Comparison of ENCODE assay signal across 8 cellular contexts in the genomic region with DNA sequence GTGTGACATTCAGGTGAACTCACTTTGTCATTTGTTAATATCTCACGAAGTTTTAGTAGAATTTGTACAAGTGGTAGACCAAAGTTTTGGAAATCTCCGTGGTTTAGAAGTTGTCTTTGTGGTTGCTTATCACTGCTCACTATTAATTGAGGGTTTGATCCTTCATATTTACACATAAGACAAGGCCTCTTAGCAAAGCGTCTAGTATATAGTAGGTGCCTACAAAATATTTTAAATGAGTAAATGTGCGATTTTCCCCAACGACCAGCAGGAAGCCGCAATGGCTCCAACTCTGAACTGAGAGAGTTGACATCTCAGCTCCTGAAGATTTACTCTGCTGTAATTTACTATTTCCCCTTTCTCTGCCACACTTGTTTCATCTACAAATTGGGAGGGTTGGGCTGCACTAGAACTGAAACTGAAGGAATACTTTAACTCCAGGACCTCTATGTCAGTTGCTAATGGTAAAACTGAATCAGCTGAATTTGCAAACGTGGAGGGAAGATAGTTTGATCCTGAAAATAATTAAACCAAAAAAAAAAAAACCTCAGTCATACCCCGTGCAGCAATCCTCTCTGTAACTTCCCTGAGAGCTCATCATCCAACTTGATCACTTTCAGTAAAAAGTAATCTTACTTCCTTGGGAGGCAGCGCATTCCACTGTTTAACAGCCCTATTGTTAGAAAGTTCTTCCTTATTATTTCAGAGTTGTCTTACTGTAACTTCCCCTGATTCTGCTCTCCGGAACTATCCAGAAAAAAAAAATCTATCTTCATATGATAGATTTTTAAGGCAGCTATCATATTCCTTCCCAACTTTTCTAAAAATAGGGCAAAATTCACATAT. TPM values are rescaled to one million over a fixed set of nuclear protein-coding genes. Genes with fewer than 3 reads are reported as not detected.
A peak's percentile ranks its signal among the peaks of the same experiment; 100 is the strongest.
DNase-seq lines count a peak whose midpoint lies in the region; ATAC-seq, FAIRE-seq and TF ChIP-seq lines count a peak whose summit lies in the region.

No MANE protein-coding gene starts in this region.

- POLR2A ChIA-PET in CD8-positive, alpha-beta memory T cell (lab: Charles Lee): no interaction called here
- POLR2A ChIA-PET in H1 (lab: Charles Lee; ENCODE audit: partially characterized antibody): interaction anchor here (12.5 kb wide), 1 partner anchor 11 kb away, joined by 156 read pairs; the partner anchor contains the start of gene ADM

- H3K4me3 Mint-ChIP-seq in CD8-positive, alpha-beta memory T cell: peak overlapping the region; percentile 79 to 92 (median 83)
- H3K4me3 Mint-ChIP-seq in neural progenitor cell: peak overlapping the region; percentile 93

- peaks cover 0 to 30% of the 10 kb centered on the region in 2 experiments; a peak in 2 of 4 replicates for H3K79me2 ChIP-seq in H1 (ENCODE audit: control insufficient read depth in 1 of 2, insufficient read depth in 2 of 2, low read length in 2 of 2)
- H3K79me2 ChIP-seq in neural progenitor cell (ENCODE audit: low read depth): peaks cover 28% of the 10 kb centered on the region

- H3K9ac ChIP-seq in H1 (replicated peaks in 1 of 4; ENCODE audit: extremely low read depth in 1 of 4, low read depth in 3 of 4, low read length in 3 of 4) (peak overlapping the region in 3 of 4 experiments; percentile 10 to 81 (median 75); a peak in 4 of 7 replicates), neural progenitor cell (no peak overlapping the region)

- H2BK20ac ChIP-seq in H1 (ENCODE audit: low read length): no peak overlapping the region

- H2BK120ac ChIP-seq in H1 (replicated peaks; ENCODE audit: low read depth, low read length): no peak overlapping the region

- no peak overlapping the region for H3K4ac ChIP-seq in H1 (replicated peaks; ENCODE audit: insufficient read length, low read depth, low read length)

- no peak for TF ChIP-seq RAD21 in H1 (IDR thresholded peaks at IDR 0.05 in 1 of 2, conservative IDR thresholded peaks at IDR 0.05 in 1 of 2; ENCODE audit: low read depth in 2 of 2, low read length in 2 of 2)

- H4K91ac ChIP-seq in H1 (replicated peaks; ENCODE audit: insufficient read length, low read length): no peak overlapping the region

- no peak overlapping the region for H2AK5ac ChIP-seq in H1 (ENCODE audit: low read depth, low read length)

- H3K27me3 ChIP-seq in CD8-positive, alpha-beta memory T cell (ENCODE audit: insufficient read depth, low read length, poor library complexity, severe bottlenecking): no peaks in the 10 kb centered on the region
- no peaks in the 10 kb centered on the region for H3K27me3 ChIP-seq in H1 (replicated peaks in 1 of 4; ENCODE audit: control insufficient read depth in 3 of 4, extremely low read depth in 1 of 4, insufficient read depth in 3 of 4, low read length in 3 of 4)
- H3K27me3 ChIP-seq in neural progenitor cell: peaks cover 49% of the 10 kb centered on the region

- TF ChIP-seq EP300 in H1 (IDR thresholded peaks at IDR 0.05; ENCODE audit: borderline replicate concordance in 1 of 2, low read depth in 2 of 2, low read length in 2 of 2): no peak

- H3K9me3 ChIP-seq in CD8-positive, alpha-beta memory T cell (ENCODE audit: low read length): no peaks in the 10 kb centered on the region
- H3K9me3 ChIP-seq in H1 (ENCODE audit: insufficient read depth in 2 of 2, low read depth in 1 of 2, low read length in 1 of 2): no peaks in the 10 kb centered on the region
- H3K9me3 ChIP-seq in neural progenitor cell (ENCODE audit: low read depth): no peaks in the 10 kb centered on the region

- no peak overlapping the region for H3K18ac ChIP-seq in H1 (ENCODE audit: extremely low read depth, low read length)

- no peak overlapping the region for H2BK12ac ChIP-seq in H1 (ENCODE audit: low read depth, low read length)

- no peak for ATAC-seq in HG03196 (IDR thresholded peaks at IDR 0.05; ENCODE audit: unreplicated experiment)

- peaks cover 3% of the 10 kb centered on the region; the same call in 1 of the 2 replicates for H3K79me1 ChIP-seq in H1 (ENCODE audit: low read depth, low read length)

- no peak overlapping the region for H4K8ac ChIP-seq in H1 (ENCODE audit: extremely low read depth, insufficient read depth, low read length)

- CTCF ChIA-PET in CD8-positive, alpha-beta memory T cell (lab: Charles Lee): interaction anchor here (1.4 to 3.0 kb wide), 2 partner anchors 8 to 13 kb away, joined by 4 to 17 read pairs; no protein-coding TSS in a partner anchor
- CTCF ChIA-PET in H1 (lab: Charles Lee; ENCODE audit: partially characterized antibody): interaction anchor here (0.7 to 2.8 kb wide), 2 partner anchors 10 to 15 kb away, joined by 3 to 17 read pairs; partner anchors contain the start of gene ADM

- peaks cover 19% of the 10 kb centered on the region for H3F3A ChIP-seq in neural progenitor cell (ENCODE audit: low read depth)

- H3K14ac ChIP-seq in H1 (ENCODE audit: insufficient read length): no peak overlapping the region

- H3K36me3 Mint-ChIP-seq in CD8-positive, alpha-beta memory T cell: peaks cover 0 to 4% (median 3%) of the 10 kb centered on the region in 3 donors
- peaks cover 4% of the 10 kb centered on the region for H3K36me3 Mint-ChIP-seq in neural progenitor cell

- FAIRE-seq in H1 (lab: Jason Lieb, UNC): no peak

- no peaks in the 10 kb centered on the region for H3K9me3 Mint-ChIP-seq in CD8-positive, alpha-beta memory T cell
- H3K9me3 Mint-ChIP-seq in neural progenitor cell: no peaks in the 10 kb centered on the region

- TF ChIP-seq POLR2A in H1 (IDR thresholded peaks at IDR 0.05; ENCODE audit: control extremely low read depth in 1 of 2, low read depth in 2 of 2, low read length in 2 of 2): no peak

- no peak overlapping the region for H2BK5ac ChIP-seq in H1 (ENCODE audit: low read depth, low read length)

- peaks cover 1 to 2% of the 10 kb centered on the region in 2 experiments for H4K20me1 ChIP-seq in H1 (replicated peaks in 1 of 2; ENCODE audit: control insufficient read depth in 1 of 2, insufficient read depth in 2 of 2, low read length in 2 of 2)
- peaks cover under 1% of the 10 kb centered on the region for H4K20me1 ChIP-seq in neural progenitor cell (ENCODE audit: low read depth)

- peaks cover 13 to 30% of the 10 kb centered on the region in 2 donors for H3K27me3 Mint-ChIP-seq in CD8-positive, alpha-beta memory T cell
- H3K27me3 Mint-ChIP-seq in neural progenitor cell (ENCODE audit: insufficient read depth, low read depth): peaks cover 8% of the 10 kb centered on the region

- H2AFZ ChIP-seq in H1 (ENCODE audit: low read length): no peak overlapping the region
- H2AFZ ChIP-seq in neural progenitor cell (replicated peaks): peak overlapping the region; percentile 95

- H3K23me2 ChIP-seq in H1 (ENCODE audit: low read depth, low read length): peaks cover 11% of the 10 kb centered on the region

- H3K4me2 ChIP-seq in H1 (ENCODE audit: insufficient read depth in 1 of 2, low read depth in 2 of 2, low read length in 2 of 2) (peak overlapping the region; percentile 94 to 96), neural progenitor cell (peak overlapping the region; percentile 97)

- no peak for DNase-seq in CD8-positive, alpha-beta memory T cell
- DNase-seq in NOMO-1 treated with DMSO at 0.1 percent for 48 hours (lab: John Stamatoyannopoulos, UW; ENCODE audit: unreplicated experiment) (peak; percentile 78), H1 (ENCODE audit: low read depth in 1 of 2, low spot score in 2 of 2) (no peak), neural progenitor cell (ENCODE audit: low spot score) (no peak), cerebellar cortex (ENCODE audit: low spot score) (no peak), NCI-H2196 (lab: John Stamatoyannopoulos, UW; ENCODE audit: unreplicated experiment) (no peak), NCI-H2107 (lab: John Stamatoyannopoulos, UW) (no peak)

- TF ChIP-seq CTCF in H1 (IDR thresholded peaks at IDR 0.05; ENCODE audit: control extremely low read depth in 1 of 3, insufficient read depth in 1 of 3, low read depth in 1 of 3, low read length in 3 of 3) (no peak), neural progenitor cell (IDR thresholded peaks at IDR 0.05) (no peak)

- peak overlapping the region; percentile 71 for H3K4me3 ChIP-seq in CD8-positive, alpha-beta memory T cell (ENCODE audit: low read length)
- peak overlapping the region; percentile 74 to 95 (median 80) for H3K4me3 ChIP-seq in H1 (ENCODE audit: extremely low read depth in 1 of 4, insufficient read depth in 2 of 4, low read depth in 3 of 4, low read length in 4 of 4)
- peak overlapping the region; percentile 96 for H3K4me3 ChIP-seq in neural progenitor cell

- H3K27ac Mint-ChIP-seq in CD8-positive, alpha-beta memory T cell: peak overlapping the region in 6 of 8 donors; percentile 38 to 77 (median 62)
- peak overlapping the region; percentile 34 for H3K27ac Mint-ChIP-seq in neural progenitor cell

- H3K36me3 ChIP-seq in CD8-positive, alpha-beta memory T cell (ENCODE audit: insufficient read depth, low read length): no peaks in the 10 kb centered on the region
- H3K36me3 ChIP-seq in H1 (ENCODE audit: control insufficient read depth in 2 of 4, insufficient read depth in 4 of 4, low read length in 3 of 4) (no peaks in the 10 kb centered on the region), neural progenitor cell (no peaks in the 10 kb centered on the region)

- H3K27ac ChIP-seq in CD8-positive, alpha-beta memory T cell (ENCODE audit: low read depth, low read length): no peak overlapping the region
- H3K27ac ChIP-seq in H1 (ENCODE audit: low read depth, low read length): no peak overlapping the region
- H3K27ac ChIP-seq in neural progenitor cell: no peak overlapping the region

- peaks cover 25 to 53% (median 47%) of the 10 kb centered on the region in 3 donors for H3K4me1 Mint-ChIP-seq in CD8-positive, alpha-beta memory T cell
- peaks cover 23% of the 10 kb centered on the region for H3K4me1 Mint-ChIP-seq in neural progenitor cell

- H2BK15ac ChIP-seq in H1 (ENCODE audit: low read length): no peak overlapping the region

- no peak overlapping the region for H4K5ac ChIP-seq in H1 (ENCODE audit: insufficient read length, low read depth, low read length)

- H3K56ac ChIP-seq in H1 (replicated peaks; ENCODE audit: insufficient read length, low read depth, low read length): no peak overlapping the region

- no peak overlapping the region for H3K23ac ChIP-seq in H1 (ENCODE audit: insufficient read length)

- 30% methylated on average over 10 of the region's 10 CpGs; no CpG with 5 or more reads in 1 of the 2 experiments for WGBS in H1 (ENCODE audit: extremely low coverage in 1 of 2, insufficient coverage in 1 of 2, insufficient read length in 1 of 2, insufficient replicate concordance in 2 of 2, low coverage in 1 of 2, low lambda C conversion rate in 2 of 2, missing lambda C conversion rate in 1 of 2), 2 experiments

- H3K4me1 ChIP-seq in CD8-positive, alpha-beta memory T cell (ENCODE audit: insufficient read depth, low read length): peaks cover 24% of the 10 kb centered on the region
- H3K4me1 ChIP-seq in H1 (replicated peaks in 1 of 4; ENCODE audit: control insufficient read depth in 3 of 4, insufficient read depth in 4 of 4, low read length in 3 of 4) (peaks cover 0 to 11% (median 5%) of the 10 kb centered on the region in 4 experiments), neural progenitor cell (peaks cover 12% of the 10 kb centered on the region)

RNA-seq across cellular contexts. Expression of gene SBF2, which starts 1.3 kb away (rescaled TPM):
- 1 to 10 TPM; 3.7 to 4.2 TPM for total RNA-seq in CD8-positive, alpha-beta memory T cell
- 4.3 TPM for polyA plus RNA-seq in CD8-positive, alpha-beta memory T cell
- total RNA-seq in H1 (2021; fragmentation: NEBNext Ultra II Directional; extraction: Animal tissue kit (Norgen Biotek cat#: 25700)): 50.5 and 54.1 TPM in 2 replicates
- 23.4 and 36.7 TPM in 2 replicates for polyA plus RNA-seq in H1 (2011; rRNA removed)
- 37.3 TPM for polyA plus RNA-seq in H1 (2011; cell fraction: cytosol; rRNA removed)
- polyA plus RNA-seq in H1 (2011; cell fraction: nucleus; rRNA removed): 36.1 TPM
- 33.3 to 38.8 TPM (median 37.1 TPM) in 4 replicates for polyA plus RNA-seq in H1 (2012, experiment 1 of 2)
- 3.4 TPM for polyA plus RNA-seq in H1 (2012, experiment 2 of 2)
- polyA plus RNA-seq in H1 (2013, experiment 1 of 2): 15.9 TPM
- 18.9 TPM for polyA plus RNA-seq in H1 (2013, experiment 2 of 2)
- 116 and 173 TPM in 2 replicates for polyA minus RNA-seq in H1 (2011; rRNA and poly(A)+ RNA removed)
- polyA minus RNA-seq in H1 (2011; cell fraction: cytosol; rRNA and poly(A)+ RNA removed): 44.3 TPM
- 129 TPM for polyA minus RNA-seq in H1 (2011; cell fraction: nucleus; rRNA and poly(A)+ RNA removed)
- 48.2 and 51.1 TPM in 2 replicates for total RNA-seq in neural progenitor cell (ENCODE audit: low replicate concordance)

RNA-seq across cellular contexts. Expression of gene ADM, which starts 9.6 kb away (rescaled TPM):
- under 1 TPM; 0.24 to 0.64 TPM for total RNA-seq in CD8-positive, alpha-beta memory T cell
- 0.16 TPM for polyA plus RNA-seq in CD8-positive, alpha-beta memory T cell
- total RNA-seq in H1 (2021; fragmentation: NEBNext Ultra II Directional; extraction: Animal tissue kit (Norgen Biotek cat#: 25700)): 92.2 and 94.1 TPM in 2 replicates
- polyA plus RNA-seq in H1 (2011; rRNA removed): 95.6 and 169 TPM in 2 replicates
- polyA plus RNA-seq in H1 (2011; cell fraction: cytosol; rRNA removed): 168 TPM
- polyA plus RNA-seq in H1 (2011; cell fraction: nucleus; rRNA removed): 272 TPM
- 123 to 199 TPM (median 136 TPM) in 4 replicates for polyA plus RNA-seq in H1 (2012, experiment 1 of 2)
- polyA plus RNA-seq in H1 (2012, experiment 2 of 2): 86.1 TPM
- 89.5 TPM for polyA plus RNA-seq in H1 (2013, experiment 1 of 2)
- polyA plus RNA-seq in H1 (2013, experiment 2 of 2): 118 TPM
- polyA minus RNA-seq in H1 (2011; rRNA and poly(A)+ RNA removed): 88.1 and 122 TPM in 2 replicates
- polyA minus RNA-seq in H1 (2011; cell fraction: cytosol; rRNA and poly(A)+ RNA removed): 66.8 TPM
- polyA minus RNA-seq in H1 (2011; cell fraction: nucleus; rRNA and poly(A)+ RNA removed): 175 TPM
- total RNA-seq in neural progenitor cell (ENCODE audit: low replicate concordance): 3.8 and 8.5 TPM in 2 replicates
